Comparison of ENCODE assay signal across 26 cellular contexts in the genomic region with DNA sequence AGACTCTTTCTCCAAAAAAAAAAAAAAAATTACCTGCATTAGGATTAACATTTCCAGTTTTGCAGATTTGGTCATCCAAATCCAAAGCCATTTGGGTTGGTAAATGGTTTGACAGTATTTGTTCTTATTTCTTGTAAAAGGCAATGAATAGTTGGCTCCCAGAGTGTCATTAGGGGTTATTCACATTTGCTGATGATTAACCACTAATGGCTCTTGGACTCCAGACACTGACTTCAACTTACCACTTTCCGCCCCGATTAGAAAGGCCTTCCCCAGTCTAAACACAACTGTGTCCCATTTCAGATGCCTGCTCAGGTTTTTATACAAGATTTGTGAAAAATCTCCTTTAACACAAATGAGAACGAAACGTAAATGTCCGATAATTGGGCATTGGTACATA. TPM values are rescaled to one million over a fixed set of nuclear protein-coding genes. Genes with fewer than 3 reads are reported as not detected.
DNase-seq lines count a peak whose midpoint lies in the region; ATAC-seq, FAIRE-seq and TF ChIP-seq lines count a peak whose summit lies in the region.
"Had no signal": no experiment of that assay in that cellular context is flagged by ENCODE, and none has a peak within 500 bp of the region (broad histone marks: within the 10 kb centered on the region; RNA-seq: fewer than 3 reads in every experiment).

No MANE protein-coding gene starts in this region.

- H3K4me1 Mint-ChIP-seq in Caco-2 (ENCODE audit: low read depth, unreplicated experiment) (peaks cover 17% of the 10 kb centered on the region), nephron (peaks cover 15% of the 10 kb centered on the region)

- no peak for TF ChIP-seq EP300 in H1 (IDR thresholded peaks at IDR 0.05; ENCODE audit: borderline replicate concordance in 1 of 2, low read depth in 2 of 2, low read length in 2 of 2)

- no peak overlapping the region for H2BK20ac ChIP-seq in H1 (ENCODE audit: low read length)

- H4K91ac ChIP-seq in H1 (replicated peaks; ENCODE audit: insufficient read length, low read length) = no peak overlapping the region

- peak overlapping the region; percentile 5 for H2BK120ac ChIP-seq in H1 (replicated peaks; ENCODE audit: low read depth, low read length)

- 94% methylated on average over 5 of the region's 5 CpGs; no CpG with 5 or more reads in 1 of the 2 experiments for WGBS in H1 (ENCODE audit: extremely low coverage in 1 of 2, insufficient coverage in 1 of 2, insufficient read length in 1 of 2, insufficient replicate concordance in 2 of 2, low coverage in 1 of 2, low lambda C conversion rate in 2 of 2, missing lambda C conversion rate in 1 of 2), 2 experiments
- WGBS in heart left ventricle, 4 donors = 93 to 96% (median 95%) methylated on average over 5 of the region's 5 CpGs

- no peaks in the 10 kb centered on the region; the same call in 1 of the 2 replicates for H3K23me2 ChIP-seq in H1 (ENCODE audit: low read depth, low read length)

- no peak overlapping the region for H3K56ac ChIP-seq in H1 (replicated peaks; ENCODE audit: insufficient read length, low read depth, low read length)

- in situ Hi-C loops in gastrocnemius medialis (cut with MboI; ENCODE audit: low sequenced_read_pairs in 4 of 4) = loop anchor here in 2 of 4 donors (10.0 kb wide), 3 partner anchors 154 to 224 kb away; no protein-coding TSS in a partner anchor

- H3K9me3 ChIP-seq in Caco-2 (no peaks in the 10 kb centered on the region), H1 (ENCODE audit: insufficient read depth in 2 of 2, low read depth in 1 of 2, low read length in 1 of 2) (no peaks in the 10 kb centered on the region), left lung (no peaks in the 10 kb centered on the region), heart left ventricle (no peaks in the 10 kb centered on the region), gastrocnemius medialis (no peaks in the 10 kb centered on the region)

- H3K4me3 Mint-ChIP-seq in Caco-2 (ENCODE audit: unreplicated experiment) (no peak overlapping the region), nephron (no peak overlapping the region)
- H3K4me3 Mint-ChIP-seq: B cell, H9, HFFc6 had no signal

- POLR2A ChIA-PET in Caco-2 (lab: Charles Lee) (no interaction called here), H1 (lab: Charles Lee; ENCODE audit: partially characterized antibody) (interaction anchor here (0.6 to 1.1 kb wide), 3 partner anchors 24 to 430 kb away, joined by 3 read pairs; no protein-coding TSS in a partner anchor)

- H3K4me3 ChIP-seq in Caco-2 (ENCODE audit: low read depth, low read length) (no peak overlapping the region), H1 (ENCODE audit: extremely low read depth in 1 of 4, insufficient read depth in 2 of 4, low read depth in 3 of 4, low read length in 4 of 4) (no peak overlapping the region), left lung (no peak overlapping the region), heart left ventricle (no peak overlapping the region), gastrocnemius medialis (no peak overlapping the region)
- H3K4me3 ChIP-seq: GM23248 had no signal

- no peaks in the 10 kb centered on the region for H3K27me3 ChIP-seq in Caco-2 (replicated peaks; ENCODE audit: control insufficient read depth, insufficient read depth, low read length)
- no peaks in the 10 kb centered on the region for H3K27me3 ChIP-seq in H1 (replicated peaks in 1 of 4; ENCODE audit: control insufficient read depth in 3 of 4, extremely low read depth in 1 of 4, insufficient read depth in 3 of 4, low read length in 3 of 4)
- no peaks in the 10 kb centered on the region for H3K27me3 ChIP-seq in left lung
- no peaks in the 10 kb centered on the region for H3K27me3 ChIP-seq in heart left ventricle
- H3K27me3 ChIP-seq in gastrocnemius medialis = no peaks in the 10 kb centered on the region

- H2AK5ac ChIP-seq in H1 (ENCODE audit: low read depth, low read length) = no peak overlapping the region

- no peak overlapping the region for H3K9ac ChIP-seq in H1 (replicated peaks in 1 of 4; ENCODE audit: extremely low read depth in 1 of 4, low read depth in 3 of 4, low read length in 3 of 4)
- H3K9ac ChIP-seq: GM23248 had no signal

- H4K8ac ChIP-seq in H1 (ENCODE audit: extremely low read depth, insufficient read depth, low read length) = no peak overlapping the region

- no peak for TF ChIP-seq CTCF in Caco-2 (IDR thresholded peaks at IDR 0.05; ENCODE audit: insufficient read depth in 1 of 2, low read depth in 1 of 2, low read length in 1 of 2, severe bottlenecking in 1 of 2, unreplicated experiment in 1 of 2)
- TF ChIP-seq CTCF in H1 (IDR thresholded peaks at IDR 0.05; ENCODE audit: control extremely low read depth in 1 of 3, insufficient read depth in 1 of 3, low read depth in 1 of 3, low read length in 3 of 3) = no peak
- TF ChIP-seq CTCF in left lung (IDR thresholded peaks at IDR 0.05) = no peak
- no peak for TF ChIP-seq CTCF in nephron (IDR thresholded peaks at IDR 0.05; ENCODE audit: unreplicated experiment in 3 of 3)
- no peak for TF ChIP-seq CTCF in heart left ventricle (IDR thresholded peaks at IDR 0.05)
- no peak for TF ChIP-seq CTCF in gastrocnemius medialis (IDR thresholded peaks at IDR 0.05 in 4 of 5, conservative IDR thresholded peaks at IDR 0.05 in 1 of 5)

- no peak overlapping the region for H2BK5ac ChIP-seq in H1 (ENCODE audit: low read depth, low read length)

- no peak overlapping the region for H3K4ac ChIP-seq in H1 (replicated peaks; ENCODE audit: insufficient read length, low read depth, low read length)

- H3K79me1 ChIP-seq in H1 (ENCODE audit: low read depth, low read length) = no peaks in the 10 kb centered on the region

- H3K27me3 Mint-ChIP-seq in Caco-2 (ENCODE audit: insufficient read depth, unreplicated experiment) = no peaks in the 10 kb centered on the region
- peaks cover 3% of the 10 kb centered on the region for H3K27me3 Mint-ChIP-seq in nephron (ENCODE audit: low read depth)
- H3K27me3 Mint-ChIP-seq: B cell had no signal

- H3K36me3 ChIP-seq in Caco-2 (ENCODE audit: control insufficient read depth, insufficient read depth, low read length) (no peaks in the 10 kb centered on the region), H1 (ENCODE audit: control insufficient read depth in 2 of 4, insufficient read depth in 4 of 4, low read length in 3 of 4) (no peaks in the 10 kb centered on the region), left lung (no peaks in the 10 kb centered on the region), heart left ventricle (no peaks in the 10 kb centered on the region), gastrocnemius medialis (no peaks in the 10 kb centered on the region)

- intact Hi-C loops in Caco-2 (cut with micrococcal nuclease; ENCODE audit: unreplicated experiment) = no loop called here
- intact Hi-C loops in left lung (cut with DNase I) = no loop called here
- intact Hi-C loops in heart left ventricle (cut with DNase I) = no loop called here
- intact Hi-C loops in gastrocnemius medialis (cut with DNase I; ENCODE audit: low total_unique reads) = loop anchor here (10.0 kb wide), 1 partner anchor 786 kb away; a partner anchor contains a TSS

- CTCF ChIA-PET in Caco-2 (lab: Charles Lee) = no interaction called here
- CTCF ChIA-PET in H1 (lab: Charles Lee; ENCODE audit: partially characterized antibody) = interaction anchor here (0.6 to 2.0 kb wide), 4 partner anchors 10 to 426 kb away, joined by 3 to 7 read pairs (median 4); no protein-coding TSS in a partner anchor

- no peak overlapping the region for H2BK12ac ChIP-seq in H1 (ENCODE audit: low read depth, low read length)

- no peak for TF ChIP-seq POLR2A in H1 (IDR thresholded peaks at IDR 0.05; ENCODE audit: control extremely low read depth in 1 of 2, low read depth in 2 of 2, low read length in 2 of 2)
- TF ChIP-seq POLR2A in heart left ventricle (IDR thresholded peaks at IDR 0.05) = no peak
- no peak for TF ChIP-seq POLR2A in gastrocnemius medialis (IDR thresholded peaks at IDR 0.05)

- no peak overlapping the region for H3K4me2 ChIP-seq in H1 (ENCODE audit: insufficient read depth in 1 of 2, low read depth in 2 of 2, low read length in 2 of 2)

- H3K9me3 Mint-ChIP-seq in Caco-2 (ENCODE audit: unreplicated experiment) = no peaks in the 10 kb centered on the region
- no peaks in the 10 kb centered on the region for H3K9me3 Mint-ChIP-seq in nephron
- H3K9me3 Mint-ChIP-seq: H9, HFFc6 had no signal

- no peak overlapping the region for H3K23ac ChIP-seq in H1 (ENCODE audit: insufficient read length)

- TF ChIP-seq RAD21 in H1 (IDR thresholded peaks at IDR 0.05 in 1 of 2, conservative IDR thresholded peaks at IDR 0.05 in 1 of 2; ENCODE audit: low read depth in 2 of 2, low read length in 2 of 2) = no peak

- no peak overlapping the region for H3K18ac ChIP-seq in H1 (ENCODE audit: extremely low read depth, low read length)

- H3K4me1 ChIP-seq in Caco-2 (peaks cover 8% of the 10 kb centered on the region; the same call in 1 of the 2 replicates), H1 (replicated peaks in 1 of 4; ENCODE audit: control insufficient read depth in 3 of 4, insufficient read depth in 4 of 4, low read length in 3 of 4) (peaks cover 0 to 10% (median 6%) of the 10 kb centered on the region in 4 experiments; a peak in 4 of 7 replicates), left lung (no peaks in the 10 kb centered on the region), heart left ventricle (peaks cover 0 to 3% (median 0%) of the 10 kb centered on the region in 12 donors), gastrocnemius medialis (no peaks in the 10 kb centered on the region)

- H3K79me2 ChIP-seq in H1 (ENCODE audit: control insufficient read depth in 1 of 2, insufficient read depth in 2 of 2, low read length in 2 of 2) = 0 out of 4 replicates have a peak, but pooled peaks cover 0 to 2% of the 10 kb centered on the region in 2 experiments

- H4K5ac ChIP-seq in H1 (ENCODE audit: insufficient read length, low read depth, low read length) = no peak overlapping the region

- H3K14ac ChIP-seq in H1 (ENCODE audit: insufficient read length) = no peak overlapping the region

- FAIRE-seq in H1 (lab: Jason Lieb, UNC) = no peak
- FAIRE-seq: D721Med, HTR-8/SVneo had no signal

- no peaks in the 10 kb centered on the region for H3K36me3 Mint-ChIP-seq in Caco-2 (ENCODE audit: insufficient read depth, unreplicated experiment)
- H3K36me3 Mint-ChIP-seq in nephron (ENCODE audit: low read depth) = no peaks in the 10 kb centered on the region

- H2AFZ ChIP-seq in H1 (ENCODE audit: low read length) = no peak overlapping the region
- H2AFZ ChIP-seq: GM23248 had no signal

- no peaks in the 10 kb centered on the region for H4K20me1 ChIP-seq in H1 (replicated peaks in 1 of 2; ENCODE audit: control insufficient read depth in 1 of 2, insufficient read depth in 2 of 2, low read length in 2 of 2)

- H3K27ac Mint-ChIP-seq in Caco-2 (ENCODE audit: unreplicated experiment) = peak overlapping the region; percentile 32
- peak overlapping the region; percentile 44 to 83 (median 80) for H3K27ac Mint-ChIP-seq in nephron
- H3K27ac Mint-ChIP-seq: B cell, H9, HFFc6 had no signal

- DNase-seq in Caco-2 (no peak), H1 (ENCODE audit: low read depth in 1 of 2, low spot score in 2 of 2) (no peak), left lung (no peak), heart left ventricle (no peak), hepatic stellate cell (ENCODE audit: low spot score) (no peak), cortex of kidney (lab: John Stamatoyannopoulos, UW) (no peak), gastrocnemius medialis (no peak)
- DNase-seq: DMS53; GM23248; H9; HFFc6; KG1; MM.1S; NCI-H2029; NCI-H446; NCI-H524 treated with DMSO at 0.1 percent for 48 hours; NCI-H774; NK-92 treated with Interleukin-12 subunit alpha and Interleukin-12 subunit beta, amount 100 ng/mL, for 24 hours; SHP77 treated with DMSO at 0.1 percent for 48 hours had no signal

- H3K27ac ChIP-seq in H1 (ENCODE audit: low read depth, low read length) (no peak overlapping the region), left lung (no peak overlapping the region), heart left ventricle (no peak overlapping the region), gastrocnemius medialis (no peak overlapping the region)
- H3K27ac ChIP-seq: 22Rv1, C4-2B, GM23248, RWPE1 had no signal

- ATAC-seq in left lung = peak; percentile 31
- ATAC-seq in heart left ventricle = no peak
- ATAC-seq in gastrocnemius medialis = no peak

- BruUV-seq in Caco-2 (replicated peaks; lab: Mats Ljungman, UMichigan) = no TSS peak

- H2BK15ac ChIP-seq in H1 (ENCODE audit: low read length) = no peak overlapping the region

RNA-seq across cellular contexts. Expression of a gene that starts 9.6 kb away (rescaled TPM):
- total RNA-seq in Caco-2 (2022) (103 and 107 TPM in 2 replicates), left lung (10 to 100 TPM; 42.6 to 60.0 TPM), heart left ventricle (10 to 100 TPM in 7 of 9 donors, 1 to 10 TPM in 2; 5.0 to 33.5 (median 15.4) TPM), gastrocnemius medialis (10 to 100 TPM; 33.8 to 90.8 (median 47.0) TPM)
- total RNA-seq in H1 (2021; fragmentation: NEBNext Ultra II Directional; extraction: Animal tissue kit (Norgen Biotek cat#: 25700)) = 259 and 262 TPM in 2 replicates
- polyA plus RNA-seq in H1 (2011; rRNA removed) (256 and 288 TPM in 2 replicates), heart left ventricle (10 to 100 TPM in 1 of 2 donors, 1 to 10 TPM in 1; 8.8 to 37.5 TPM)
- 274 TPM for polyA plus RNA-seq in H1 (2011; cell fraction: cytosol; rRNA removed)
- polyA plus RNA-seq in H1 (2011; cell fraction: nucleus; rRNA removed) = 280 TPM
- polyA plus RNA-seq in H1 (2012, experiment 1 of 2) = 212 to 243 TPM (median 229 TPM) in 4 replicates
- 150 TPM for polyA plus RNA-seq in H1 (2012, experiment 2 of 2)
- polyA plus RNA-seq in H1 (2013, experiment 1 of 2) = 190 TPM
- 187 TPM for polyA plus RNA-seq in H1 (2013, experiment 2 of 2)
- polyA minus RNA-seq in H1 (2011; rRNA and poly(A)+ RNA removed) = 288 and 445 TPM in 2 replicates
- 110 TPM for polyA minus RNA-seq in H1 (2011; cell fraction: cytosol; rRNA and poly(A)+ RNA removed)
- 155 TPM for polyA minus RNA-seq in H1 (2011; cell fraction: nucleus; rRNA and poly(A)+ RNA removed)
